Comparison of ENCODE assay signal across 9 cellular contexts in the genomic region with DNA sequence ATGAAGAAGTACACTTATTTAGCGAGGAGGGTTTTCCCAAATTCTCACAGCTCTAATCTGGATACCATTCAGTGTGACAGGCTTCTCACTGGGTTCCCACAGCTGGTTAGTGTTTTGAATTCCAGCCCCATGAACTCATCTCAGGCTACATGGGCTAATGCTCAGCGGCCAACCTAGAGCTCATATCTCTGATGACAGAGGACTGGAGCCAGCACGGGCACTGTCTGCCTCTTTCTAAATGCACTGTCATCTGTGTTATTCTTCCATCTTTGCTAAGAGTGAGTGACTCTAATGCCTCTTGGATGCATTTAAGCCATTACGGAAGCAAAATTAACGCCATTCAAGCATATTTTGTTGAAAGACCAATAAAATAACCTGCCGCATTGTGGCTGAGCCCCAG.
DNase-seq lines count a peak whose midpoint lies in the region; ATAC-seq and TF ChIP-seq lines count a peak whose summit lies in the region.
"Had no signal": no experiment of that assay in that cellular context is flagged by ENCODE, and none has a peak within 500 bp of the region (broad histone marks: within the 10 kb centered on the region; RNA-seq: fewer than 3 reads in every experiment).

No MANE protein-coding gene starts in this region.

- no peaks in the 10 kb centered on the region for H3K79me1 ChIP-seq in trophoblast cell (ENCODE audit: low read length)

- H3K9me3 ChIP-seq in heart right ventricle (no peaks in the 10 kb centered on the region), trophoblast cell (ENCODE audit: insufficient read depth, low read depth, low read length) (no peaks in the 10 kb centered on the region)

- no peaks in the 10 kb centered on the region for H3K79me2 ChIP-seq in trophoblast cell (ENCODE audit: control insufficient read depth, insufficient read depth, low read length, poor library complexity)

- no peak overlapping the region for H3K4ac ChIP-seq in trophoblast cell (ENCODE audit: low read depth, low read length)

- H2AFZ ChIP-seq in trophoblast cell (ENCODE audit: insufficient read depth, low read length, poor library complexity), result no peak overlapping the region

- no peak overlapping the region for H3K23ac ChIP-seq in trophoblast cell (ENCODE audit: low read length)

- intact Hi-C loops in heart right ventricle (cut with DNase I), result loop anchor here in 1 of 10 donors (5.0 kb wide), 1 partner anchor 85 kb away; no protein-coding TSS in a partner anchor

- CTCF ChIA-PET in WTC11 (lab: Charles Lee), result interaction anchor here (1.0 kb wide), 1 partner anchor 25 kb away, joined by 3 read pairs; no protein-coding TSS in a partner anchor

- H3K9me3 Mint-ChIP-seq in WTC11, result peaks cover 5% of the 10 kb centered on the region; the same call in 1 of the 2 replicates

- H3K36me3 ChIP-seq in heart right ventricle (no peaks in the 10 kb centered on the region), trophoblast cell (ENCODE audit: control insufficient read depth in 1 of 2, insufficient read depth in 2 of 2, low read length in 2 of 2) (no peaks in the 10 kb centered on the region)

- no peak overlapping the region for H2BK120ac ChIP-seq in trophoblast cell (ENCODE audit: insufficient read depth, low read length, poor library complexity)

- H3K4me2 ChIP-seq in trophoblast cell (ENCODE audit: low read length), result no peak overlapping the region

- DNase-seq in GM04503 (ENCODE audit: low read depth) (peak; percentile 85), WTC11 (ENCODE audit: low spot score) (no peak), heart right ventricle (peak; percentile 46 to 78), trophoblast cell (peak; percentile 71 to 84), hippocampal formation (lab: John Stamatoyannopoulos, UW) (no peak), NCI-H2227 (lab: John Stamatoyannopoulos, UW; ENCODE audit: unreplicated experiment) (no peak)
- DNase-seq in activated T-cell treated with anti-CD3 and anti-CD28 coated beads, Interleukin-2, amount 50 U/mL, for 1 hour, result no peak

- H3K27ac Mint-ChIP-seq in WTC11, result no peak overlapping the region

- ATAC-seq in WTC11 (0 out of 2 replicates have a peak, but pooled peaks have one; percentile 30), heart right ventricle (peak; percentile 92 to 99 (median 96)), GM21526 (IDR thresholded peaks at IDR 0.05; ENCODE audit: low FRiP score, unreplicated experiment) (no peak)

- no peak overlapping the region for H2AK5ac ChIP-seq in trophoblast cell (ENCODE audit: low read length)

- H4K8ac ChIP-seq in trophoblast cell (ENCODE audit: low read depth, low read length), result no peak overlapping the region

- H2BK12ac ChIP-seq in trophoblast cell (ENCODE audit: low read length), result no peak overlapping the region

- TF ChIP-seq CTCF in WTC11 (IDR thresholded peaks at IDR 0.05) (no peak), heart right ventricle (IDR thresholded peaks at IDR 0.05) (no peak)

- H4K12ac ChIP-seq in trophoblast cell (ENCODE audit: low read depth, low read length), result no peak overlapping the region

- no peak overlapping the region for H2BK5ac ChIP-seq in trophoblast cell (ENCODE audit: low read depth, low read length, poor library complexity)

- no peak overlapping the region for H4K91ac ChIP-seq in trophoblast cell (ENCODE audit: low read depth, low read length)

- H3K4me1 Mint-ChIP-seq in WTC11, result peaks cover 6% of the 10 kb centered on the region; the same call in 1 of the 2 replicates
- H3K4me1 Mint-ChIP-seq: central memory CD8-positive, alpha-beta T cell had no signal

- no peaks in the 10 kb centered on the region for H3K36me3 Mint-ChIP-seq in WTC11

- H3K9ac ChIP-seq in trophoblast cell (ENCODE audit: low read length), result no peak overlapping the region

- no peaks in the 10 kb centered on the region for H3K27me3 Mint-ChIP-seq in WTC11 (ENCODE audit: low read depth)
- H3K27me3 Mint-ChIP-seq: central memory CD8-positive, alpha-beta T cell had no signal

- H3K27me3 ChIP-seq in heart right ventricle (no peaks in the 10 kb centered on the region), trophoblast cell (ENCODE audit: insufficient read depth, low read length) (no peaks in the 10 kb centered on the region)

- H3K4me3 Mint-ChIP-seq in WTC11, result no peak overlapping the region
- H3K4me3 Mint-ChIP-seq: central memory CD8-positive, alpha-beta T cell had no signal

- no peak overlapping the region for H3K18ac ChIP-seq in trophoblast cell (ENCODE audit: low read length)

- POLR2A ChIA-PET in WTC11 (lab: Charles Lee), result no interaction called here

- WGBS in heart right ventricle, 2 donors, result 38 to 45% methylated on average over 6 of the region's 6 CpGs
- WGBS in trophoblast cell (ENCODE audit: extremely low coverage, insufficient coverage, insufficient read length), result no CpG with 5 or more reads among the region's 6 CpGs

- peaks cover 3 to 49% (median 22%) of the 10 kb centered on the region in 9 donors for H3K4me1 ChIP-seq in heart right ventricle
- H3K4me1 ChIP-seq in trophoblast cell (ENCODE audit: control insufficient read depth in 1 of 2, insufficient read depth in 2 of 2, low read length in 2 of 2), result no peaks in the 10 kb centered on the region

- no peak overlapping the region for H3K14ac ChIP-seq in trophoblast cell (ENCODE audit: low read length)

- H3K27ac ChIP-seq in heart right ventricle, result peak overlapping the region in 7 of 10 donors; percentile 38 to 86 (median 71)
- H3K27ac ChIP-seq in trophoblast cell (ENCODE audit: low read depth, low read length), result peak overlapping the region; percentile 52

- peak overlapping the region in 1 of 10 donors; percentile 5 for H3K4me3 ChIP-seq in heart right ventricle
- H3K4me3 ChIP-seq in trophoblast cell (ENCODE audit: low read depth, low read length), result no peak overlapping the region

TF ChIP-seq in WTC11, 78 proteins besides CTCF, POLR2A, EP300 and RAD21 (continues in another document):
- TF ChIP-seq ZNF219 (CRISPR knock-in tag; IDR thresholded peaks at IDR 0.05; ENCODE audit: borderline replicate concordance) (no peak), TEAD4 (CRISPR knock-in tag; IDR thresholded peaks at IDR 0.05) (no peak), CREM (CRISPR knock-in tag; IDR thresholded peaks at IDR 0.05) (no peak), MXD4 (CRISPR knock-in tag; IDR thresholded peaks at IDR 0.05; ENCODE audit: borderline replicate concordance) (no peak), ZNF121 (CRISPR knock-in tag; IDR thresholded peaks at IDR 0.05) (no peak), RORB (CRISPR knock-in tag; IDR thresholded peaks at IDR 0.05) (no peak)
- TF ChIP-seq, protein P1, sequence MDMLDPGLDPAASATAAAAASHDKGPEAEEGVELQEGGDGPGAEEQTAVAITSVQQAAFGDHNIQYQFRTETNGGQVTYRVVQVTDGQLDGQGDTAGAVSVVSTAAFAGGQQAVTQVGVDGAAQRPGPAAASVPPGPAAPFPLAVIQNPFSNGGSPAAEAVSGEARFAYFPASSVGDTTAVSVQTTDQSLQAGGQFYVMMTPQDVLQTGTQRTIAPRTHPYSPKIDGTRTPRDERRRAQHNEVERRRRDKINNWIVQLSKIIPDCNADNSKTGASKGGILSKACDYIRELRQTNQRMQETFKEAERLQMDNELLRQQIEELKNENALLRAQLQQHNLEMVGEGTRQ (CRISPR knock-in tag; IDR thresholded peaks at IDR 0.05), result no peak
- TF ChIP-seq, protein P2, sequence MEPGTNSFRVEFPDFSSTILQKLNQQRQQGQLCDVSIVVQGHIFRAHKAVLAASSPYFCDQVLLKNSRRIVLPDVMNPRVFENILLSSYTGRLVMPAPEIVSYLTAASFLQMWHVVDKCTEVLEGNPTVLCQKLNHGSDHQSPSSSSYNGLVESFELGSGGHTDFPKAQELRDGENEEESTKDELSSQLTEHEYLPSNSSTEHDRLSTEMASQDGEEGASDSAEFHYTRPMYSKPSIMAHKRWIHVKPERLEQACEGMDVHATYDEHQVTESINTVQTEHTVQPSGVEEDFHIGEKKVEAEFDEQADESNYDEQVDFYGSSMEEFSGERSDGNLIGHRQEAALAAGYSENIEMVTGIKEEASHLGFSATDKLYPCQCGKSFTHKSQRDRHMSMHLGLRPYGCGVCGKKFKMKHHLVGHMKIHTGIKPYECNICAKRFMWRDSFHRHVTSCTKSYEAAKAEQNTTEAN (CRISPR knock-in tag; IDR thresholded peaks at IDR 0.05), result no peak
- TF ChIP-seq, protein P3, sequence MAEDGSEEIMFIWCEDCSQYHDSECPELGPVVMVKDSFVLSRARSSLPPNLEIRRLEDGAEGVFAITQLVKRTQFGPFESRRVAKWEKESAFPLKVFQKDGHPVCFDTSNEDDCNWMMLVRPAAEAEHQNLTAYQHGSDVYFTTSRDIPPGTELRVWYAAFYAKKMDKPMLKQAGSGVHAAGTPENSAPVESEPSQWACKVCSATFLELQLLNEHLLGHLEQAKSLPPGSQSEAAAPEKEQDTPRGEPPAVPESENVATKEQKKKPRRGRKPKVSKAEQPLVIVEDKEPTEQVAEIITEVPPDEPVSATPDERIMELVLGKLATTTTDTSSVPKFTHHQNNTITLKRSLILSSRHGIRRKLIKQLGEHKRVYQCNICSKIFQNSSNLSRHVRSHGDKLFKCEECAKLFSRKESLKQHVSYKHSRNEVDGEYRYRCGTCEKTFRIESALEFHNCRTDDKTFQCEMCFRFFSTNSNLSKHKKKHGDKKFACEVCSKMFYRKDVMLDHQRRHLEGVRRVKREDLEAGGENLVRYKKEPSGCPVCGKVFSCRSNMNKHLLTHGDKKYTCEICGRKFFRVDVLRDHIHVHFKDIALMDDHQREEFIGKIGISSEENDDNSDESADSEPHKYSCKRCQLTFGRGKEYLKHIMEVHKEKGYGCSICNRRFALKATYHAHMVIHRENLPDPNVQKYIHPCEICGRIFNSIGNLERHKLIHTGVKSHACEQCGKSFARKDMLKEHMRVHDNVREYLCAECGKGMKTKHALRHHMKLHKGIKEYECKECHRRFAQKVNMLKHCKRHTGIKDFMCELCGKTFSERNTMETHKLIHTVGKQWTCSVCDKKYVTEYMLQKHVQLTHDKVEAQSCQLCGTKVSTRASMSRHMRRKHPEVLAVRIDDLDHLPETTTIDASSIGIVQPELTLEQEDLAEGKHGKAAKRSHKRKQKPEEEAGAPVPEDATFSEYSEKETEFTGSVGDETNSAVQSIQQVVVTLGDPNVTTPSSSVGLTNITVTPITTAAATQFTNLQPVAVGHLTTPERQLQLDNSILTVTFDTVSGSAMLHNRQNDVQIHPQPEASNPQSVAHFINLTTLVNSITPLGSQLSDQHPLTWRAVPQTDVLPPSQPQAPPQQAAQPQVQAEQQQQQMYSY (CRISPR knock-in tag; IDR thresholded peaks at IDR 0.05), result no peak
- TF ChIP-seq, protein P4, sequence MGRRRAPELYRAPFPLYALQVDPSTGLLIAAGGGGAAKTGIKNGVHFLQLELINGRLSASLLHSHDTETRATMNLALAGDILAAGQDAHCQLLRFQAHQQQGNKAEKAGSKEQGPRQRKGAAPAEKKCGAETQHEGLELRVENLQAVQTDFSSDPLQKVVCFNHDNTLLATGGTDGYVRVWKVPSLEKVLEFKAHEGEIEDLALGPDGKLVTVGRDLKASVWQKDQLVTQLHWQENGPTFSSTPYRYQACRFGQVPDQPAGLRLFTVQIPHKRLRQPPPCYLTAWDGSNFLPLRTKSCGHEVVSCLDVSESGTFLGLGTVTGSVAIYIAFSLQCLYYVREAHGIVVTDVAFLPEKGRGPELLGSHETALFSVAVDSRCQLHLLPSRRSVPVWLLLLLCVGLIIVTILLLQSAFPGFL (CRISPR knock-in tag; IDR thresholded peaks at IDR 0.05; ENCODE audit: borderline replicate concordance), result no peak

Comparison
In these comparisons a context has a peak if more than half of its experiments do, and no peak if none do; other contexts are left out.
1. DNase-seq: peak in GM04503 (single experiment), heart right ventricle (2 of 2) and trophoblast cell (2 of 2); none in WTC11 (single experiment), hippocampal formation (0 of 2), activated T-cell treated with anti-CD3 and anti-CD28 coated beads, Interleukin-2, amount 50 U/mL, for 1 hour (single experiment) and NCI-H2227 (single experiment).